In genomic region chr15:52527898-52528464, GRCh38 we compare ENCODE assay signal across 8 cellular contexts. TPM values are rescaled to one million over a fixed set of nuclear protein-coding genes. Genes with fewer than 3 reads are reported as not detected.
A peak's percentile ranks its signal among the peaks of the same experiment; 100 is the strongest.
DNase-seq lines count a peak whose midpoint lies in the region; ATAC-seq, FAIRE-seq and TF ChIP-seq lines count a peak whose summit lies in the region.

No MANE protein-coding gene starts in this region.

- no peak overlapping the region for H2AFZ ChIP-seq in HCT116 (ENCODE audit: low read depth, low read length, poor library complexity, severe bottlenecking)

- H4K20me1 ChIP-seq in HCT116 (ENCODE audit: insufficient read depth) = no peaks in the 10 kb centered on the region

- intact Hi-C loops in Caco-2 (cut with micrococcal nuclease; ENCODE audit: unreplicated experiment) = loop anchor here (2.0 to 10.0 kb wide), 4 partner anchors 89 to 273 kb away; no protein-coding TSS in a partner anchor
- intact Hi-C loops in HCT116 (cut with micrococcal nuclease) = no loop called here
- intact Hi-C loops in head of caudate nucleus (cut with DNase I) = loop anchor here (2.0 to 10.0 kb wide), 4 partner anchors 41 to 193 kb away; partner anchors contain the start of genes ARPP19 and ATOSA
- intact Hi-C loops in ovary (cut with DNase I) = no loop called here
- intact Hi-C loops in uterus (cut with DNase I; ENCODE audit: low total_unique reads) = no loop called here

- peak overlapping the region; percentile 65 for H3K9ac ChIP-seq in HCT116 (ENCODE audit: low read length)

- peak; percentile 19 for ATAC-seq in HCT116

- H3K27me3 ChIP-seq in Caco-2 (replicated peaks; ENCODE audit: control insufficient read depth, insufficient read depth, low read length) (no peaks in the 10 kb centered on the region), HCT116 (ENCODE audit: insufficient read depth, low read length) (no peaks in the 10 kb centered on the region), Peyer's patch (peaks cover 0 to 4% of the 10 kb centered on the region in 2 donors), ovary (no peaks in the 10 kb centered on the region), uterus (no peaks in the 10 kb centered on the region)

- TF ChIP-seq CTCF in Caco-2 (IDR thresholded peaks at IDR 0.05; ENCODE audit: insufficient read depth in 1 of 2, low read depth in 1 of 2, low read length in 1 of 2, severe bottlenecking in 1 of 2, unreplicated experiment in 1 of 2) (no peak), HCT116 (IDR thresholded peaks at IDR 0.05 in 2 of 3, conservative IDR thresholded peaks at IDR 0.05 in 1 of 3; ENCODE audit: borderline replicate concordance in 1 of 3, insufficient read depth in 1 of 3, low read depth in 2 of 3, low read length in 2 of 3) (no peak), Peyer's patch (IDR thresholded peaks at IDR 0.05) (no peak), ovary (IDR thresholded peaks at IDR 0.05) (no peak), uterus (IDR thresholded peaks at IDR 0.05) (no peak)

- no peaks in the 10 kb centered on the region for H3K9me3 Mint-ChIP-seq in Caco-2 (ENCODE audit: unreplicated experiment)
- H3K9me3 Mint-ChIP-seq in activated naive CD4-positive, alpha-beta T cell treated with anti-CD3 and anti-CD28 coated beads, Interleukin-2, amount 10 ng/mL, durations not matched to agents 7 days and 5 days = no peaks in the 10 kb centered on the region

- RAD21 ChIA-PET in HCT116 (lab: Charles Lee; ENCODE audit: low non-redundant PET in 1 of 2, low total read pairs in 2 of 2, uncharacterized antibody in 2 of 2, unreplicated experiment in 2 of 2) = no interaction called here

- H3K4me1 Mint-ChIP-seq in Caco-2 (ENCODE audit: low read depth, unreplicated experiment) = peaks cover 7% of the 10 kb centered on the region
- peaks cover 25% of the 10 kb centered on the region for H3K4me1 Mint-ChIP-seq in activated naive CD4-positive, alpha-beta T cell treated with anti-CD3 and anti-CD28 coated beads, Interleukin-2, amount 10 ng/mL, durations not matched to agents 7 days and 5 days

- H3K79me2 ChIP-seq in HCT116 (ENCODE audit: insufficient read depth, low read length) = no peaks in the 10 kb centered on the region; the same call in none of the 2 replicates

- peak overlapping the region; percentile 82 for H3K4me2 ChIP-seq in HCT116 (ENCODE audit: low read length)

- H3K4me1 ChIP-seq in Caco-2 (peaks cover 6% of the 10 kb centered on the region; the same call in 1 of the 2 replicates), HCT116 (ENCODE audit: control insufficient read depth in 1 of 2, insufficient read depth in 2 of 2, low read length in 2 of 2) (peaks cover 2 to 21% of the 10 kb centered on the region in 2 experiments; a peak in 3 of 4 replicates), Peyer's patch (peaks cover 0 to 21% (median 2%) of the 10 kb centered on the region in 4 donors), ovary (ENCODE audit: insufficient read depth) (no peaks in the 10 kb centered on the region), uterus (no peaks in the 10 kb centered on the region)

- no peak overlapping the region for H3K27ac Mint-ChIP-seq in Caco-2 (ENCODE audit: unreplicated experiment)
- peak overlapping the region; percentile 80 for H3K27ac Mint-ChIP-seq in activated naive CD4-positive, alpha-beta T cell treated with anti-CD3 and anti-CD28 coated beads, Interleukin-2, amount 10 ng/mL, durations not matched to agents 7 days and 5 days

- H3K36me3 ChIP-seq in Caco-2 (ENCODE audit: control insufficient read depth, insufficient read depth, low read length) (no peaks in the 10 kb centered on the region), HCT116 (ENCODE audit: control insufficient read depth in 1 of 2, insufficient read depth in 2 of 2, low read length in 2 of 2) (no peaks in the 10 kb centered on the region), Peyer's patch (no peaks in the 10 kb centered on the region), ovary (no peaks in the 10 kb centered on the region), uterus (no peaks in the 10 kb centered on the region)

- 8 to 11% (median 9%) methylated on average over 24 of the region's 24 CpGs for whole genome bisulfite sequencing in ovary, 3 donors

- H3K27me3 Mint-ChIP-seq in Caco-2 (ENCODE audit: insufficient read depth, unreplicated experiment) = peaks cover 19% of the 10 kb centered on the region
- peaks cover 36% of the 10 kb centered on the region for H3K27me3 Mint-ChIP-seq in activated naive CD4-positive, alpha-beta T cell treated with anti-CD3 and anti-CD28 coated beads, Interleukin-2, amount 10 ng/mL, durations not matched to agents 7 days and 5 days

- CTCF ChIA-PET in Caco-2 (lab: Charles Lee) (interaction anchor here (0.8 kb wide), 1 partner anchor 557 kb away, joined by 3 read pairs; no protein-coding TSS in a partner anchor), HCT116 (lab: Charles Lee) (no interaction called here)
- CTCF ChIA-PET in activated naive CD4-positive, alpha-beta T cell treated with anti-CD3 and anti-CD28 coated beads, Interleukin-2, amount 10 ng/mL, durations not matched to agents 7 days and 5 days (lab: Charles Lee) = interaction anchor here (1.0 to 2.5 kb wide), 6 partner anchors 24 to 206 kb away, joined by 3 to 7 read pairs (median 5); partner anchors contain the start of gene ATOSA

- H3K36me3 Mint-ChIP-seq in Caco-2 (ENCODE audit: insufficient read depth, unreplicated experiment) = no peaks in the 10 kb centered on the region
- no peaks in the 10 kb centered on the region for H3K36me3 Mint-ChIP-seq in activated naive CD4-positive, alpha-beta T cell treated with anti-CD3 and anti-CD28 coated beads, Interleukin-2, amount 10 ng/mL, durations not matched to agents 7 days and 5 days

- peak overlapping the region; percentile 71 for H3K4me3 Mint-ChIP-seq in Caco-2 (ENCODE audit: unreplicated experiment)
- H3K4me3 Mint-ChIP-seq in activated naive CD4-positive, alpha-beta T cell treated with anti-CD3 and anti-CD28 coated beads, Interleukin-2, amount 10 ng/mL, durations not matched to agents 7 days and 5 days = peak overlapping the region; percentile 92

- peak overlapping the region; percentile 76 for H3K27ac ChIP-seq in HCT116 (ENCODE audit: low read depth, low read length)
- H3K27ac ChIP-seq in Peyer's patch = peak overlapping the region; percentile 69 to 92 (median 83)
- peak overlapping the region; percentile 35 to 88 for H3K27ac ChIP-seq in ovary
- H3K27ac ChIP-seq in uterus = peak overlapping the region; percentile 79 to 92

- H3K4me3 ChIP-seq in Caco-2 (ENCODE audit: low read depth, low read length) (peak overlapping the region; percentile 56), HCT116 (replicated peaks in 1 of 2; ENCODE audit: low read depth in 1 of 2, low read length in 2 of 2) (peak overlapping the region; percentile 77 to 80), Peyer's patch (peak overlapping the region; percentile 70 to 86 (median 76)), ovary (peak overlapping the region; percentile 61), uterus (peak overlapping the region; percentile 79 to 93)

- no peaks in the 10 kb centered on the region for H3K9me2 ChIP-seq in HCT116 (ENCODE audit: insufficient read depth)

- TF ChIP-seq RAD21 in HCT116 (IDR thresholded peaks at IDR 0.05; ENCODE audit: low read depth) = no peak

- no peak for TF ChIP-seq EP300 in ovary (IDR thresholded peaks at IDR 0.05)

- no peak for FAIRE-seq in RCC 7860 (lab: Jason Lieb, UNC)

- H3K9me3 ChIP-seq in Caco-2 (no peaks in the 10 kb centered on the region), HCT116 (ENCODE audit: control insufficient read depth in 1 of 2, insufficient read depth in 1 of 2, low read depth in 1 of 2, low read length in 2 of 2) (no peaks in the 10 kb centered on the region), Peyer's patch (no peaks in the 10 kb centered on the region), ovary (no peaks in the 10 kb centered on the region), uterus (no peaks in the 10 kb centered on the region)

- POLR2A ChIA-PET in Caco-2 (lab: Charles Lee) (no interaction called here), HCT116 (lab: Charles Lee) (no interaction called here)

- no peak for TF ChIP-seq POLR2A in HCT116 (IDR thresholded peaks at IDR 0.05; ENCODE audit: borderline replicate concordance, extremely low read depth, insufficient read depth, insufficient read length)
- TF ChIP-seq POLR2A in Peyer's patch (IDR thresholded peaks at IDR 0.05) = no peak
- no peak for TF ChIP-seq POLR2A in ovary (IDR thresholded peaks at IDR 0.05)
- TF ChIP-seq POLR2A in uterus (IDR thresholded peaks at IDR 0.05) = no peak

- BruUV-seq in Caco-2 (replicated peaks; lab: Mats Ljungman, UMichigan) (no TSS peak), HCT116 (replicated peaks; lab: Mats Ljungman, UMichigan) (no TSS peak)

- DNase-seq in Caco-2 (no peak), HCT116 (ENCODE audit: low read depth, low spot score) (no peak), Peyer's patch (peak; percentile 50 to 60 (median 56)), head of caudate nucleus (peak in 41 of 42 donors; percentile 32 to 79 (median 57)), ovary (peak in 3 of 5 donors; percentile 28 to 33 (median 32)), uterus (peak; percentile 25 to 27), RCC 7860 (ENCODE audit: low spot score) (no peak)
- DNase-seq in activated naive CD4-positive, alpha-beta T cell treated with anti-CD3 and anti-CD28 coated beads, Interleukin-2, amount 10 ng/mL, durations not matched to agents 7 days and 5 days = peak; percentile 55

TF ChIP-seq in HCT116, 20 proteins besides CTCF, POLR2A, EP300 and RAD21 (continues in another document):
- TF ChIP-seq ZNF274 (IDR thresholded peaks at IDR 0.05; ENCODE audit: low read depth, low read length) = no peak
- TF ChIP-seq SP1 (IDR thresholded peaks at IDR 0.05; ENCODE audit: low read depth) = no peak
- TF ChIP-seq ELF1 (IDR thresholded peaks at IDR 0.05; ENCODE audit: borderline replicate concordance, low read depth) = no peak
- no peak for TF ChIP-seq JUND (IDR thresholded peaks at IDR 0.05)

RNA-seq across cellular contexts. Expression of gene MYO5A, which starts 0.7 kb away (rescaled TPM):
- 8.2 and 9.9 TPM in 2 replicates for total RNA-seq in Caco-2 (2022)
- 17.6 TPM for total RNA-seq in HCT116 (2021; ENCODE audit: unreplicated experiment)
- 9.4 and 10.3 TPM in 2 replicates for polyA plus RNA-seq in HCT116 (2012)
- total RNA-seq in Peyer's patch = 10 to 100 TPM in 2 of 4 donors, 1 to 10 TPM in 2; 8.9 to 65.2 (median 12.7) TPM
- total RNA-seq in ovary = 10 to 100 TPM; 10.6 to 26.5 (median 15.9) TPM
- polyA plus RNA-seq in ovary = 1 to 10 TPM; 3.8 to 9.5 TPM
- 10 to 100 TPM; 10.3 to 26.0 (median 22.7) TPM for total RNA-seq in uterus

RNA-seq across cellular contexts. Expression of gene ARPP19, which starts 40.8 kb away (rescaled TPM):
- total RNA-seq in Caco-2 (2022) (164 and 184 TPM in 2 replicates), HCT116 (2021; ENCODE audit: unreplicated experiment) (163 TPM), Peyer's patch (100 to 1,000 TPM in 1 of 4 donors, 10 to 100 TPM in 3; 37.7 to 106 (median 63.7) TPM), ovary (100 to 1,000 TPM in 5 of 7 donors, 10 to 100 TPM in 2; 71.3 to 158 (median 125) TPM), uterus (100 to 1,000 TPM in 2 of 4 donors, 10 to 100 TPM in 2; 45.3 to 250 (median 129) TPM)
- 53.1 and 54.3 TPM in 2 replicates for polyA plus RNA-seq in HCT116 (2012)
- polyA plus RNA-seq in ovary = 10 to 100 TPM; 37.9 to 85.7 TPM

Comparison
In these comparisons a context has a peak if more than half of its experiments do, and no peak if none do; other contexts are left out.
1. DNase-seq: peak in Peyer's patch (3 of 3), activated naive CD4-positive, alpha-beta T cell treated with anti-CD3 and anti-CD28 coated beads, Interleukin-2, amount 10 ng/mL, durations not matched to agents 7 days and 5 days (single experiment), head of caudate nucleus (41 of 42), ovary (3 of 5) and uterus (2 of 2); none in Caco-2 (0 of 2), HCT116 (single experiment) and RCC 7860 (single experiment).
2. intact Hi-C loops: an anchor here in Caco-2 (2.0 to 10.0 kb wide) and head of caudate nucleus (2.0 to 10.0 kb wide); none called in HCT116, ovary and uterus.
3. Peak in every context shown above with its lines, with median percentiles within 50 percentile points of each other: H3K4me3 ChIP-seq and H3K27ac ChIP-seq.